ENCODE assay signal across 8 cellular contexts in genomic region chr5:4642525-4642924, GRCh38.
"Had no signal": no experiment of that assay in that cellular context is flagged by ENCODE, and none has a peak within 500 bp of the region (broad histone marks: within the 10 kb centered on the region; RNA-seq: fewer than 3 reads in every experiment).

No MANE protein-coding gene starts in this region.

- H3K4me3 ChIP-seq: GM23338, K562 had no signal

- H3K4me2 ChIP-seq: GM23338 had no signal

- H3K27ac Mint-ChIP-seq: GM23338, H9 had no signal

- ATAC-seq: GM23338, K562 had no signal

- H2AFZ ChIP-seq: GM23338 had no signal

- H3K4me3 Mint-ChIP-seq: GM23338, H9 had no signal

- DNase-seq: H9, HCEC 1CT, KG1 had no signal

- FAIRE-seq: H1, H54, HTR-8/SVneo, K562 had no signal
